In genomic region chr14:55702501-55702900, GRCh38 we compare ENCODE assay signal across 16 cellular contexts.
DNase-seq lines count a peak whose midpoint lies in the region; ATAC-seq and FAIRE-seq lines count a peak whose summit lies in the region.
"Had no signal": no experiment of that assay in that cellular context is flagged by ENCODE, and none has a peak within 500 bp of the region (broad histone marks: within the 10 kb centered on the region; RNA-seq: fewer than 3 reads in every experiment).

No MANE protein-coding gene starts in this region.

- no peak overlapping the region for H3K27ac Mint-ChIP-seq in stimulated activated memory B cell treated with anti-CD40 and anti-IgM and Interleukin-4, amounts not matched to agents 10 μg/mL and 1 μg/mL and 100 μg/mL, for 72 hours
- H3K27ac Mint-ChIP-seq: B cell; CD14-positive monocyte; CD8-positive, alpha-beta T cell had no signal

- no peaks in the 10 kb centered on the region for H3K27me3 Mint-ChIP-seq in stimulated activated memory B cell treated with anti-CD40 and anti-IgM and Interleukin-4, amounts not matched to agents 10 μg/mL and 1 μg/mL and 100 μg/mL, for 72 hours
- H3K27me3 Mint-ChIP-seq: B cell had no signal

- H3K9me3 Mint-ChIP-seq in stimulated activated memory B cell treated with anti-CD40 and anti-IgM and Interleukin-4, amounts not matched to agents 10 μg/mL and 1 μg/mL and 100 μg/mL, for 72 hours = peaks cover 3% of the 10 kb centered on the region
- H3K9me3 Mint-ChIP-seq: CD8-positive, alpha-beta T cell; HFFc6 had no signal

- ATAC-seq in GM21717 (IDR thresholded peaks at IDR 0.05; ENCODE audit: unreplicated experiment) = no peak
- ATAC-seq in stimulated activated memory B cell treated with anti-CD40 and anti-IgM and Interleukin-4, amounts not matched to agents 10 μg/mL and 1 μg/mL and 100 μg/mL, for 72 hours = no peak
- ATAC-seq: CD8-positive, alpha-beta T cell had no signal

- H3K36me3 Mint-ChIP-seq in stimulated activated memory B cell treated with anti-CD40 and anti-IgM and Interleukin-4, amounts not matched to agents 10 μg/mL and 1 μg/mL and 100 μg/mL, for 72 hours = peaks cover 27% of the 10 kb centered on the region

- peaks cover 15% of the 10 kb centered on the region for H3K4me1 Mint-ChIP-seq in stimulated activated memory B cell treated with anti-CD40 and anti-IgM and Interleukin-4, amounts not matched to agents 10 μg/mL and 1 μg/mL and 100 μg/mL, for 72 hours

- peak; percentile 4 for FAIRE-seq in HTR-8/SVneo (lab: Jason Lieb, UNC)
- FAIRE-seq: D721Med had no signal

- H3K4me3 Mint-ChIP-seq in stimulated activated memory B cell treated with anti-CD40 and anti-IgM and Interleukin-4, amounts not matched to agents 10 μg/mL and 1 μg/mL and 100 μg/mL, for 72 hours = no peak overlapping the region
- H3K4me3 Mint-ChIP-seq: B cell; CD14-positive monocyte; CD8-positive, alpha-beta T cell; HFFc6 had no signal

- peak; percentile 7 for DNase-seq in NCI-H82 (lab: John Stamatoyannopoulos, UW)
- no peak for DNase-seq in NCI-H82 treated with DMSO at 0.1 percent for 48 hours (lab: John Stamatoyannopoulos, UW; ENCODE audit: unreplicated experiment)
- DNase-seq in HTR-8/SVneo (ENCODE audit: insufficient read length, low spot score) = no peak
- peak; percentile 45 for DNase-seq in NCI-H2227 treated with DMSO at 0.1 percent for 48 hours (lab: John Stamatoyannopoulos, UW)
- DNase-seq in NCI-H2196 treated with DMSO at 0.1 percent for 48 hours (lab: John Stamatoyannopoulos, UW; ENCODE audit: unreplicated experiment) = no peak
- DNase-seq: CD8-positive, alpha-beta T cell; COR-L47; HCEC 1CT; HFFc6; IMR-90; KBM-7 had no signal

Comparison
In these comparisons a context has a peak if more than half of its experiments do, and no peak if none do; other contexts are left out.
1. DNase-seq: peak in NCI-H82 (single experiment) and NCI-H2227 treated with DMSO at 0.1 percent for 48 hours (single experiment); none in NCI-H82 treated with DMSO at 0.1 percent for 48 hours (single experiment), HTR-8/SVneo (single experiment) and NCI-H2196 treated with DMSO at 0.1 percent for 48 hours (single experiment).